22 cellular contexts compared by ENCODE assay signal in genomic region chr5:60812426-60812825, GRCh38. TPM values are rescaled to one million over a fixed set of nuclear protein-coding genes. Genes with fewer than 3 reads are reported as not detected.
DNase-seq lines count a peak whose midpoint lies in the region; ATAC-seq, FAIRE-seq and TF ChIP-seq lines count a peak whose summit lies in the region.
"Had no signal": no experiment of that assay in that cellular context is flagged by ENCODE, and none has a peak within 500 bp of the region (broad histone marks: within the 10 kb centered on the region; RNA-seq: fewer than 3 reads in every experiment).

No MANE protein-coding gene starts in this region.

- H2BK12ac ChIP-seq in trophoblast cell (ENCODE audit: low read length): no peak overlapping the region

- peaks cover 50% of the 10 kb centered on the region for H3K4me1 Mint-ChIP-seq in Calu3 (ENCODE audit: low read depth, unreplicated experiment)
- H3K4me1 Mint-ChIP-seq: CD4-positive, alpha-beta memory T cell had no signal

- FAIRE-seq in A549 (lab: Jason Lieb, UNC): peak; percentile 13
- FAIRE-seq: D721Med, GM12891, GM18507 had no signal

- no peak overlapping the region for H3K4me3 Mint-ChIP-seq in Calu3 (ENCODE audit: low read depth, unreplicated experiment)
- H3K4me3 Mint-ChIP-seq: CD4-positive, alpha-beta memory T cell had no signal

- H3K9me3 Mint-ChIP-seq in Calu3 (ENCODE audit: low read depth, unreplicated experiment): no peaks in the 10 kb centered on the region

- H3K27me3 Mint-ChIP-seq in Calu3 (ENCODE audit: unreplicated experiment): no peaks in the 10 kb centered on the region

- H3K23ac ChIP-seq in trophoblast cell (ENCODE audit: low read length): no peak overlapping the region

- H3K79me1 ChIP-seq in trophoblast cell (ENCODE audit: low read length): no peaks in the 10 kb centered on the region

- H4K8ac ChIP-seq in trophoblast cell (ENCODE audit: low read depth, low read length): no peak overlapping the region

- intact Hi-C loops in Calu3 (cut with micrococcal nuclease; ENCODE audit: unreplicated experiment): no loop called here
- intact Hi-C loops in PC-9 (cut with micrococcal nuclease; ENCODE audit: unreplicated experiment): no loop called here

- peak overlapping the region; percentile 5 for H3K27ac Mint-ChIP-seq in Calu3 (ENCODE audit: unreplicated experiment)
- H3K27ac Mint-ChIP-seq: CD4-positive, alpha-beta memory T cell had no signal

- no peaks in the 10 kb centered on the region for H3K36me3 Mint-ChIP-seq in Calu3 (ENCODE audit: insufficient read depth, unreplicated experiment)
- H3K36me3 Mint-ChIP-seq: CD4-positive, alpha-beta memory T cell had no signal

- H3K4me2 ChIP-seq in A549 (no peak overlapping the region), PC-9 (peak overlapping the region; percentile 21; the same call in 1 of the 2 replicates), trophoblast cell (ENCODE audit: low read length) (no peak overlapping the region)

- DNase-seq in A549 (ENCODE audit: low read depth in 1 of 2, low spot score in 1 of 2): no peak
- DNase-seq in Calu3: no peak
- DNase-seq in PC-9: peak in 1 of 2 experiments; percentile 58
- peak; percentile 58 to 91 for DNase-seq in trophoblast cell
- DNase-seq in GM20000 (ENCODE audit: low spot score): no peak
- no peak for DNase-seq in HPDE6-E6E7 (ENCODE audit: extremely low spot score)
- no peak for DNase-seq in cerebellar nuclear complex (lab: John Stamatoyannopoulos, UW)
- DNase-seq: 8988T; C1 segment of cervical spinal cord; CD4-positive, alpha-beta memory T cell; COR-L47; DMS 273 treated with DMSO at 0.1 percent for 48 hours; DMS79; EL; GDM1; GOT3; H7; HCEC 1CT had no signal

- no peak overlapping the region for H4K12ac ChIP-seq in trophoblast cell (ENCODE audit: low read depth, low read length)

- H3K9me3 ChIP-seq in A549 (peaks cover 4% of the 10 kb centered on the region; the same call in 1 of the 3 replicates), PC-9 (ENCODE audit: insufficient read depth, low read depth) (no peaks in the 10 kb centered on the region), trophoblast cell (ENCODE audit: insufficient read depth, low read depth, low read length) (no peaks in the 10 kb centered on the region)

- H3K4ac ChIP-seq in trophoblast cell (ENCODE audit: low read depth, low read length): no peak overlapping the region

- no peak overlapping the region for H3K9ac ChIP-seq in trophoblast cell (ENCODE audit: low read length)

- peak overlapping the region in 1 of 2 experiments; percentile 59; a peak in 2 of 6 replicates for H3K27ac ChIP-seq in A549
- H3K27ac ChIP-seq in PC-9: no peak overlapping the region
- H3K27ac ChIP-seq in trophoblast cell (ENCODE audit: low read depth, low read length): no peak overlapping the region

- no peak overlapping the region for H3K4me3 ChIP-seq in A549
- no peak overlapping the region for H3K4me3 ChIP-seq in PC-9
- no peak overlapping the region for H3K4me3 ChIP-seq in trophoblast cell (ENCODE audit: low read depth, low read length)

- H3K14ac ChIP-seq in trophoblast cell (ENCODE audit: low read length): no peak overlapping the region

- H3F3A ChIP-seq in PC-9 (ENCODE audit: insufficient read depth, low read depth): peaks cover 8% of the 10 kb centered on the region; the same call in 1 of the 2 replicates

- no peak for ATAC-seq in A549

- H3K18ac ChIP-seq in trophoblast cell (ENCODE audit: low read length): no peak overlapping the region

- TF ChIP-seq POLR2A in A549 (IDR thresholded peaks at IDR 0.05; ENCODE audit: low read length): no peak

- H2BK120ac ChIP-seq in trophoblast cell (ENCODE audit: insufficient read depth, low read length, poor library complexity): no peak overlapping the region

- TF ChIP-seq EP300 in A549 (IDR thresholded peaks at IDR 0.05): no peak

- H2BK5ac ChIP-seq in trophoblast cell (ENCODE audit: low read depth, low read length, poor library complexity): no peak overlapping the region

- no peaks in the 10 kb centered on the region; the same call in 1 of the 2 replicates for H3K9me2 ChIP-seq in PC-9 (ENCODE audit: insufficient read depth)

- POLR2A ChIA-PET in A549 (lab: Yijun Ruan, JAX): no interaction called here
- POLR2A ChIA-PET in PC-9 (lab: Charles Lee; ENCODE audit: unreplicated experiment): no interaction called here

- H4K20me1 ChIP-seq in PC-9 (ENCODE audit: insufficient read depth): no peaks in the 10 kb centered on the region

- TF ChIP-seq CTCF in A549 (IDR thresholded peaks at IDR 0.05) (no peak), Calu3 (IDR thresholded peaks at IDR 0.05; ENCODE audit: unreplicated experiment) (no peak), PC-9 (conservative IDR thresholded peaks at IDR 0.05) (no peak), GM20000 (IDR thresholded peaks at IDR 0.05; ENCODE audit: extremely low read depth, missing control alignments) (no peak)

- H3K27me3 ChIP-seq in PC-9 (ENCODE audit: insufficient read depth, low read depth) (no peaks in the 10 kb centered on the region), trophoblast cell (ENCODE audit: insufficient read depth, low read length) (no peaks in the 10 kb centered on the region)

- H2AFZ ChIP-seq in PC-9: 0 out of 2 replicates have a peak overlapping the region, but pooled peaks have one; percentile 19
- H2AFZ ChIP-seq in trophoblast cell (ENCODE audit: insufficient read depth, low read length, poor library complexity): no peak overlapping the region

- no peak overlapping the region for H4K91ac ChIP-seq in trophoblast cell (ENCODE audit: low read depth, low read length)

- CTCF ChIA-PET in A549 (lab: Yijun Ruan, JAX): interaction anchor here (1.2 kb wide), 1 partner anchor 33 kb away, joined by 3 read pairs; no protein-coding TSS in a partner anchor
- CTCF ChIA-PET in Calu3 (lab: Charles Lee): no interaction called here
- CTCF ChIA-PET in PC-9 (lab: Charles Lee): no interaction called here

- H3K4me1 ChIP-seq in A549 (peaks cover 32% of the 10 kb centered on the region), PC-9 (replicated peaks; ENCODE audit: insufficient read depth) (peaks cover 40% of the 10 kb centered on the region), trophoblast cell (ENCODE audit: control insufficient read depth in 1 of 2, insufficient read depth in 2 of 2, low read length in 2 of 2) (peaks cover 0 to 5% of the 10 kb centered on the region in 2 experiments)

- TF ChIP-seq RAD21 in A549 (conservative IDR thresholded peaks at IDR 0.05 in 1 of 2, IDR thresholded peaks at IDR 0.05 in 1 of 2): no peak

- no peaks in the 10 kb centered on the region for H3K79me2 ChIP-seq in PC-9 (ENCODE audit: low read depth)
- no peaks in the 10 kb centered on the region for H3K79me2 ChIP-seq in trophoblast cell (ENCODE audit: control insufficient read depth, insufficient read depth, low read length, poor library complexity)

- BruUV-seq in Calu3 (replicated peaks; lab: Mats Ljungman, UMichigan): no TSS peak
- BruUV-seq in PC-9 (replicated peaks; lab: Mats Ljungman, UMichigan): no TSS peak

- H3K36me3 ChIP-seq in PC-9 (ENCODE audit: low read depth): no peaks in the 10 kb centered on the region
- H3K36me3 ChIP-seq in trophoblast cell (ENCODE audit: control insufficient read depth in 1 of 2, insufficient read depth in 2 of 2, low read length in 2 of 2): no peaks in the 10 kb centered on the region

- no peak overlapping the region for H2AK5ac ChIP-seq in trophoblast cell (ENCODE audit: low read length)

TF ChIP-seq in A549, 52 proteins besides CTCF, POLR2A, EP300 and RAD21 (continues in another document):
- TF ChIP-seq FOSB (CRISPR knock-in tag; IDR thresholded peaks at IDR 0.05) (no peak), GATA3 (IDR thresholded peaks at IDR 0.05; ENCODE audit: borderline replicate concordance) (no peak), EHMT2 (IDR thresholded peaks at IDR 0.05; ENCODE audit: low read depth) (no peak), HDAC2 (IDR thresholded peaks at IDR 0.05) (no peak), USF2 (IDR thresholded peaks at IDR 0.05) (no peak), EHF (CRISPR knock-in tag; IDR thresholded peaks at IDR 0.05) (no peak), SREBF2 (IDR thresholded peaks at IDR 0.05) (no peak), ELK1 (IDR thresholded peaks at IDR 0.05; ENCODE audit: low read depth, low read length) (no peak), ZSCAN20 (CRISPR knock-in tag; IDR thresholded peaks at IDR 0.05) (no peak), HEYL (CRISPR knock-in tag; IDR thresholded peaks at IDR 0.05) (no peak), HOXA7 (CRISPR knock-in tag; IDR thresholded peaks at IDR 0.05) (no peak), KDM5A (IDR thresholded peaks at IDR 0.05) (no peak), RFX5 (IDR thresholded peaks at IDR 0.05) (no peak)
- TF ChIP-seq, protein P1, sequence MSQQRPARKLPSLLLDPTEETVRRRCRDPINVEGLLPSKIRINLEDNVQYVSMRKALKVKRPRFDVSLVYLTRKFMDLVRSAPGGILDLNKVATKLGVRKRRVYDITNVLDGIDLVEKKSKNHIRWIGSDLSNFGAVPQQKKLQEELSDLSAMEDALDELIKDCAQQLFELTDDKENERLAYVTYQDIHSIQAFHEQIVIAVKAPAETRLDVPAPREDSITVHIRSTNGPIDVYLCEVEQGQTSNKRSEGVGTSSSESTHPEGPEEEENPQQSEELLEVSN (IDR thresholded peaks at IDR 0.05; ENCODE audit: borderline replicate concordance, low read depth): no peak

RNA-seq across cellular contexts. Expression of gene ELOVL7, which starts 31.6 kb away (rescaled TPM):
- polyA plus RNA-seq in A549 (2011; rRNA removed): 11.7 and 12.3 TPM in 2 replicates
- 2.6 and 2.8 TPM in 2 replicates for polyA plus RNA-seq in A549 (2012; cell fraction: cytosol; rRNA removed)
- polyA plus RNA-seq in A549 (2012; cell fraction: nucleus; rRNA removed): 2.4 and 3.3 TPM in 2 replicates
- polyA plus RNA-seq in A549 (2017; fragmentation: RNase III; extraction: RNeasy Plus Mini Kit Qiagen cat#74134 plus additional on column Dnase treatment): 8.2 to 9.1 TPM (median 8.3 TPM) in 3 replicates
- 6.2 and 8.2 TPM in 2 replicates for polyA minus RNA-seq in A549 (2011; rRNA and poly(A)+ RNA removed)
- total RNA-seq in Calu3 (2022): 40.5 and 42.7 TPM in 2 replicates
- total RNA-seq in PC-9 (2021): 17.2 and 24.3 TPM in 2 replicates
- 3.5 and 3.8 TPM in 2 replicates for polyA plus RNA-seq in trophoblast cell (2013)
- total RNA-seq: A673; CD4-positive, alpha-beta memory T cell had no signal
- polyA plus RNA-seq: CD4-positive, alpha-beta memory T cell had no signal

Comparison
In these comparisons a context has a peak if more than half of its experiments do, and no peak if none do; other contexts are left out.
1. DNase-seq: peak in trophoblast cell (2 of 2); none in A549 (0 of 2), Calu3 (single experiment), GM20000 (single experiment), HPDE6-E6E7 (single experiment) and cerebellar nuclear complex (0 of 2).